In the genomic region with DNA sequence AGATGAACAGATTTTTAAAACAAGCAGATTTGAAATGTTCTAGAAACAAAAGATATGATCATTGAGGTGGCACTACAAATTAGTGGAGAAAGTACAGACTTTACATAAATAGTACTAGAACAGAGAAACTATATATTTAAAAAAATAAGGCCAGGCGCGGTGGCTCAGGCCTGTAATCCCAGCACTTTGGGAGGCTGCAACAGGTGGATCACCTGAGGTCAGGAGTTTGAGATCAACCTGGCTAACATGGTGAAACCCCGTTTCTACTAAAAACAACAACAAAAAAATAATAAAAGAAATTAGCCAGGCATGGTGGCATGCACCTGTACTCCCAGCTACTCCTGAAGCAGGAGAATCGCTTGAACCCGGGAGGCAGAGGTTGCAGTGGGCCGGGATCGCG, we compare ENCODE assay signal across 1 cellular context.
TF ChIP-seq lines count a peak whose summit lies in the region.
"Not testable (repeated sequence)": the region's sequence is repeated elsewhere in the genome, so short reads cannot be mapped to it uniquely, and the experiment has no call there.

No MANE protein-coding gene starts in this region.

- not testable (repeated sequence) for H3K4me3 ChIP-seq in HEK293 (ENCODE audit: low read depth, low read length)

- not testable (repeated sequence) for H3K27ac ChIP-seq in HEK293 (ENCODE audit: extremely low read depth, low read depth, low read length)

- POLR2A ChIA-PET in HEK293 (lab: Yijun Ruan, JAX) = not testable (repeated sequence)

- H3K4me1 ChIP-seq in HEK293 (ENCODE audit: control insufficient read depth, insufficient read depth, low read length) = not testable (repeated sequence)

- H3K9me3 ChIP-seq in HEK293 (ENCODE audit: control insufficient read depth, insufficient read depth, low read depth, low read length) = not testable (repeated sequence)

- CTCF ChIA-PET in HEK293 (lab: Yijun Ruan, JAX) = interaction anchor here (0.6 to 1.0 kb wide), 3 partner anchors 10 to 481 kb away, joined by 3 to 7 read pairs (median 4); no protein-coding TSS in a partner anchor

- not testable (repeated sequence) for TF ChIP-seq CTCF in HEK293 (tag by site-specific recombination; IDR thresholded peaks at IDR 0.05)

- not testable (repeated sequence) for H3K36me3 ChIP-seq in HEK293 (ENCODE audit: control insufficient read depth in 2 of 2, insufficient read depth in 1 of 2, low read length in 2 of 2)

TF ChIP-seq in HEK293, 187 proteins besides CTCF, POLR2A, EP300 and RAD21:
- peak; percentile 64 for TF ChIP-seq SCRT1 (tag by site-specific recombination; IDR thresholded peaks at IDR 0.05; ENCODE audit: borderline replicate concordance)
- TF ChIP-seq SCRT2 (tag by site-specific recombination; IDR thresholded peaks at IDR 0.05) = peak; percentile 83
